ENCODE assay signal across 24 cellular contexts in genomic region chr22:43471186-43471585, GRCh38. TPM values are rescaled to one million over a fixed set of nuclear protein-coding genes. Genes with fewer than 3 reads are reported as not detected.
"Had no signal": no experiment of that assay in that cellular context is flagged by ENCODE, and none has a peak within 500 bp of the region (broad histone marks: within the 10 kb centered on the region; RNA-seq: fewer than 3 reads in every experiment).

No MANE protein-coding gene starts in this region.

- H3K9me3 ChIP-seq: esophagus squamous epithelium, gastrocnemius medialis, heart right ventricle, left lung, lower lobe of right lung, mucosa of descending colon had no signal

- H3K4me3 ChIP-seq: coronary artery, esophagus squamous epithelium, gastrocnemius medialis, heart right ventricle, left lung, lower lobe of right lung, mucosa of descending colon had no signal

- H3K27ac ChIP-seq: coronary artery, epithelial cell of prostate, esophagus squamous epithelium, gastrocnemius medialis, heart right ventricle, left lung, lower lobe of right lung had no signal

- DNase-seq: dermis blood vessel endothelial cell; effector CD8-positive, alpha-beta T cell; effector memory CD8-positive, alpha-beta T cell; endodermal cell; erythroblast; esophagus squamous epithelium; foreskin fibroblast; foreskin melanocyte; gastrocnemius medialis; glutamatergic neuron; heart right ventricle; hippocampal formation; left cardiac atrium; left lung; lower lobe of right lung; mesenchymal stem cell; mucosa of descending colon; naive B cell had no signal

- ATAC-seq: effector memory CD8-positive, alpha-beta T cell; esophagus mucosa; gastrocnemius medialis; heart right ventricle; left cardiac atrium; left lung; lower lobe of right lung; mucosa of descending colon had no signal

- H3K36me3 ChIP-seq: esophagus squamous epithelium, gastrocnemius medialis, heart right ventricle, left lung, lower lobe of right lung had no signal

- H3K4me1 ChIP-seq: esophagus squamous epithelium, gastrocnemius medialis, heart right ventricle, left lung, lower lobe of right lung had no signal

RNA-seq across cellular contexts. Expression of gene MPPED1, which starts 59.4 kb away (rescaled TPM):
- total RNA-seq: dermis blood vessel endothelial cell, esophagus mucosa, esophagus squamous epithelium, gastrocnemius medialis, heart right ventricle, kidney epithelial cell, left lung, lower lobe of right lung, myocyte had no signal
- polyA plus RNA-seq: keratinocyte had no signal
